4 cellular contexts compared by ENCODE assay signal in the genomic region with DNA sequence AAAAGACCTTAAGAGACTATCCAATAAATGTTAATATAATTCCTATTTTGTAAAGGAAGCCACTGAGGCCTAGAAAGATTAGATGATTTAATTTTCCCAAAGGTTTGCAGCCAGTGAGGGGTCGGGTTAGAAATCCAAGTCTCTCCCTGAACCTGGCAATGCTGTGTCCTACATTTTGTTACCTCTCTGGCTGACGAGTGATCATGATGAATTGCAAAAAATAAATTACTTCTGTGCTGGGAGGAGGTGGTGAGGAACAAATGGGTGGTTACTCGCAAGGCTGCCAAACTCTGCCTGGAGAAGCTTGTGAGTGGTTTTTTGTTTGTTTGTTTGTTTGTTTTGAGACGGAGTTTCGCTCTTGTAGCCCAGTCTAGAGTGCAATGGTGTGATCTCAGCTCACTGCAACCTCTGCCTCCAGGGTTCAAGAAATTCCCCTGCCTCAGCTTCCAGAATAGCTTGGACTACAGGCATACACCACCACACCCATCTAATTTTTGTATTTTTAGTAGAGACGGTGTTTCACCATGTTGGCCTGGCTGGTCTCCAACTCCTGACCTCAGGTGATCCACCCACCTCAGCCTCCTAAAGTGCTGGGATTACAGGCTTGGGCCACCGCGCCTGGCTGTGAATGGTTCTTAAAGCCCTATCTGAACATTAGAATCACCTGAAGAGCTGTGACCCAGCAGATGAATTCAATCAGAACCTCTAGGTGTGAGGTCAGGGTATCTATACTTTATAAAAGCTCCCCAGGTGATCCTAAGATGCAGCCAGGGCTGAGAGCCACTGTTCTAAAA.
"Had no signal": no experiment of that assay in that cellular context is flagged by ENCODE, and none has a peak within 500 bp of the region (broad histone marks: within the 10 kb centered on the region; RNA-seq: fewer than 3 reads in every experiment).

No MANE protein-coding gene starts in this region.

- ATAC-seq: GM23338 had no signal

- DNase-seq: H9, HCEC 1CT had no signal

- H3K27ac Mint-ChIP-seq: GM23338, H9, IgD-negative memory B cell had no signal

- H3K9me3 Mint-ChIP-seq: GM23338 had no signal

- H3K4me3 ChIP-seq: GM23338 had no signal

- H3K4me3 Mint-ChIP-seq: GM23338, H9, IgD-negative memory B cell had no signal

- H3K27me3 Mint-ChIP-seq: IgD-negative memory B cell had no signal
